8 cellular contexts compared by ENCODE assay signal in genomic region chr4:98113005-98113404, GRCh38.
DNase-seq lines count a peak whose midpoint lies in the region; ATAC-seq and TF ChIP-seq lines count a peak whose summit lies in the region.

No MANE protein-coding gene starts in this region.

- in situ Hi-C loops in brain microvascular endothelial cell (cut with HindIII; ENCODE audit: low pct_ligation_motif_present, low sequenced_read_pairs), result no loop called here

- H3K4me3 ChIP-seq in NB4 (ENCODE audit: low read depth, low read length) (no peak overlapping the region), brain microvascular endothelial cell (ENCODE audit: low read depth, low read length) (no peak overlapping the region)

- no peak overlapping the region for H3K27ac ChIP-seq in brain microvascular endothelial cell

- no peaks in the 10 kb centered on the region for H3K27me3 ChIP-seq in brain microvascular endothelial cell (replicated peaks)

- DNase-seq in EL (peak; percentile 18), NB4 (ENCODE audit: low read depth) (peak; percentile 27), brain microvascular endothelial cell (peak; percentile 37), nephron progenitor cell (peak; percentile 15), NCI-H1105 treated with DMSO at 0.1 percent for 48 hours (lab: John Stamatoyannopoulos, UW) (no peak)
- DNase-seq in activated naive CD4-positive, alpha-beta T cell treated with anti-CD3 and anti-CD28 coated beads, Interleukin-2, amount 50 U/mL, for 16 hours, result no peak

- no peak for ATAC-seq in GM21717 (IDR thresholded peaks at IDR 0.05; ENCODE audit: unreplicated experiment)
- no peak for ATAC-seq in HG03469 (IDR thresholded peaks at IDR 0.05; ENCODE audit: unreplicated experiment)

- no peaks in the 10 kb centered on the region for H3K4me1 Mint-ChIP-seq in nephron progenitor cell

- peaks cover 9% of the 10 kb centered on the region for H3K9me3 Mint-ChIP-seq in nephron progenitor cell

- peaks cover 4% of the 10 kb centered on the region for H3K27me3 Mint-ChIP-seq in nephron progenitor cell (ENCODE audit: low read depth, poor library complexity)

- no peak for TF ChIP-seq POLR2A in NB4 (IDR thresholded peaks at IDR 0.05; ENCODE audit: extremely low read depth, insufficient read length)

- TF ChIP-seq CTCF in NB4 (IDR thresholded peaks at IDR 0.05; ENCODE audit: low read depth, low read length) (peak; percentile 9), brain microvascular endothelial cell (IDR thresholded peaks at IDR 0.05; ENCODE audit: low read depth, low read length, missing control alignments) (peak; percentile 52), nephron progenitor cell (IDR thresholded peaks at IDR 0.05) (no peak)

- no peak overlapping the region for H3K4me3 Mint-ChIP-seq in nephron progenitor cell

- no peaks in the 10 kb centered on the region for H3K36me3 Mint-ChIP-seq in nephron progenitor cell (ENCODE audit: low read depth)

- no peak overlapping the region for H3K27ac Mint-ChIP-seq in nephron progenitor cell

- no peaks in the 10 kb centered on the region for H3K36me3 ChIP-seq in brain microvascular endothelial cell (replicated peaks)

Comparison
In these comparisons a context has a peak if more than half of its experiments do, and no peak if none do; other contexts are left out.
1. DNase-seq: peak in EL (single experiment), NB4 (single experiment), brain microvascular endothelial cell (single experiment) and nephron progenitor cell (single experiment); none in activated naive CD4-positive, alpha-beta T cell treated with anti-CD3 and anti-CD28 coated beads, Interleukin-2, amount 50 U/mL, for 16 hours (single experiment) and NCI-H1105 treated with DMSO at 0.1 percent for 48 hours (single experiment).